In genomic region chr13:44755872-44756271, GRCh38 we compare ENCODE assay signal across 15 cellular contexts.
DNase-seq lines count a peak whose midpoint lies in the region; ATAC-seq and TF ChIP-seq lines count a peak whose summit lies in the region.
"Had no signal": no experiment of that assay in that cellular context is flagged by ENCODE, and none has a peak within 500 bp of the region (broad histone marks: within the 10 kb centered on the region; RNA-seq: fewer than 3 reads in every experiment).

No MANE protein-coding gene starts in this region.

- H3K4me1 ChIP-seq in GM23338 (ENCODE audit: insufficient read depth) (no peaks in the 10 kb centered on the region), smooth muscle cell (ENCODE audit: low read depth) (peaks cover 33% of the 10 kb centered on the region), heart left ventricle (peaks cover 0 to 12% (median 4%) of the 10 kb centered on the region in 12 donors)
- H3K4me1 ChIP-seq: left lung had no signal

- intact Hi-C loops in head of caudate nucleus (cut with DNase I), result no loop called here
- intact Hi-C loops in heart left ventricle (cut with DNase I), result loop anchor here in 1 of 10 donors (10.0 kb wide), 1 partner anchor 51 kb away; no protein-coding TSS in a partner anchor

- H3K4me2 ChIP-seq in GM23338 (no peak overlapping the region), smooth muscle cell (peak overlapping the region; percentile 63)

- H3K36me3 Mint-ChIP-seq in GM23338 (ENCODE audit: low read depth), result no peaks in the 10 kb centered on the region

- no peak for ATAC-seq in GM23338
- ATAC-seq in SK-N-SH treated with all-trans-retinoic acid at 6 μM for 48 hours, result peak; percentile 8; the same call in 2 of the 3 replicates
- no peak for ATAC-seq in GM18502 (IDR thresholded peaks at IDR 0.05; ENCODE audit: poor library complexity, unreplicated experiment)
- ATAC-seq in heart left ventricle, result no peak
- no peak for ATAC-seq in GM21360 (IDR thresholded peaks at IDR 0.05; ENCODE audit: unreplicated experiment)
- ATAC-seq: gastroesophageal sphincter, left lung had no signal

- peak overlapping the region; percentile 24; the same call in 1 of the 2 replicates for H3K27ac Mint-ChIP-seq in GM23338

- WGBS in smooth muscle cell (ENCODE audit: low lambda C conversion rate), result 40% methylated on average over 6 of the region's 6 CpGs
- WGBS in heart left ventricle, 4 donors, result 90 to 96% (median 93%) methylated on average over 6 of the region's 6 CpGs

- H2AFZ ChIP-seq in GM23338, result no peak overlapping the region
- H2AFZ ChIP-seq in smooth muscle cell (ENCODE audit: low read depth), result no peak overlapping the region

- DNase-seq in GM23338 (ENCODE audit: low spot score) (no peak), fibroblast of mammary gland (ENCODE audit: low read depth) (peak; percentile 82), smooth muscle cell (lab: John Stamatoyannopoulos, UW; ENCODE audit: unreplicated experiment) (no peak), head of caudate nucleus (no peak), heart left ventricle (no peak)
- DNase-seq: activated T-cell treated with anti-CD3 and anti-CD28 coated beads, Interleukin-2, amount 50 U/mL, for 4 hours; left lung; MM.1S; NCI-H2227 treated with DMSO at 0.1 percent for 48 hours; RPMI8226 had no signal

- peaks cover 17% of the 10 kb centered on the region; the same call in 2 of the 3 replicates for H3K4me1 Mint-ChIP-seq in GM23338
- H3K4me1 Mint-ChIP-seq: central memory CD8-positive, alpha-beta T cell had no signal

- H4K20me1 ChIP-seq in GM23338 (replicated peaks; ENCODE audit: insufficient read depth) (no peaks in the 10 kb centered on the region), smooth muscle cell (ENCODE audit: low read depth) (no peaks in the 10 kb centered on the region)

- H3K4me3 Mint-ChIP-seq in GM23338, result no peak overlapping the region
- H3K4me3 Mint-ChIP-seq: activated T-cell treated with anti-CD3 and anti-CD28 coated beads, Interleukin-2, amount 50 U/mL, for 4 hours; central memory CD8-positive, alpha-beta T cell had no signal

- H3K79me2 ChIP-seq in GM23338 (replicated peaks; ENCODE audit: insufficient read depth), result no peaks in the 10 kb centered on the region
- no peaks in the 10 kb centered on the region for H3K79me2 ChIP-seq in smooth muscle cell (ENCODE audit: low read depth)

- TF ChIP-seq POLR2A in heart left ventricle (IDR thresholded peaks at IDR 0.05), result no peak

- no peaks in the 10 kb centered on the region for H3K36me3 ChIP-seq in GM23338 (ENCODE audit: insufficient read depth)
- no peaks in the 10 kb centered on the region for H3K36me3 ChIP-seq in smooth muscle cell (ENCODE audit: low read depth)
- no peaks in the 10 kb centered on the region for H3K36me3 ChIP-seq in heart left ventricle
- H3K36me3 ChIP-seq: gastroesophageal sphincter, left lung had no signal

- H3K4me3 ChIP-seq in GM23338 (no peak overlapping the region), fibroblast of mammary gland (ENCODE audit: control insufficient read depth, low read depth, low read length) (no peak overlapping the region), smooth muscle cell (no peak overlapping the region), heart left ventricle (no peak overlapping the region)
- H3K4me3 ChIP-seq: gastroesophageal sphincter, left lung had no signal

- H3K27ac ChIP-seq in GM23338 (ENCODE audit: low read depth) (no peak overlapping the region), smooth muscle cell (ENCODE audit: low read depth) (peak overlapping the region; percentile 97), heart left ventricle (no peak overlapping the region)
- H3K27ac ChIP-seq: gastroesophageal sphincter, left lung had no signal

- no peaks in the 10 kb centered on the region for H3K9me3 Mint-ChIP-seq in GM23338
- H3K9me3 Mint-ChIP-seq: activated T-cell treated with anti-CD3 and anti-CD28 coated beads, Interleukin-2, amount 50 U/mL, for 4 hours; central memory CD8-positive, alpha-beta T cell had no signal

- no peaks in the 10 kb centered on the region for H3K9me2 ChIP-seq in GM23338 (ENCODE audit: insufficient read depth)

- H3K27me3 Mint-ChIP-seq in GM23338 (ENCODE audit: insufficient read depth, low read depth, poor library complexity), result peaks cover 5% of the 10 kb centered on the region
- H3K27me3 Mint-ChIP-seq: central memory CD8-positive, alpha-beta T cell had no signal

- H3K27me3 ChIP-seq in GM23338 (ENCODE audit: insufficient read depth) (no peaks in the 10 kb centered on the region), smooth muscle cell (ENCODE audit: low read depth) (no peaks in the 10 kb centered on the region), heart left ventricle (no peaks in the 10 kb centered on the region)
- H3K27me3 ChIP-seq: gastroesophageal sphincter, left lung had no signal

- H3K9me3 ChIP-seq in smooth muscle cell (replicated peaks; ENCODE audit: low read depth) (no peaks in the 10 kb centered on the region), heart left ventricle (no peaks in the 10 kb centered on the region)
- H3K9me3 ChIP-seq: gastroesophageal sphincter, left lung had no signal

- no peaks in the 10 kb centered on the region for H3F3A ChIP-seq in GM23338 (replicated peaks; ENCODE audit: low read depth)
- H3F3A ChIP-seq in smooth muscle cell (ENCODE audit: low read depth), result peaks cover 26% of the 10 kb centered on the region

- H3K9ac ChIP-seq in smooth muscle cell (ENCODE audit: low read depth), result peak overlapping the region; percentile 6

- TF ChIP-seq CTCF in GM23338 (conservative IDR thresholded peaks at IDR 0.05; ENCODE audit: low read depth in 2 of 2), result no peak
- no peak for TF ChIP-seq CTCF in fibroblast of mammary gland (conservative IDR thresholded peaks at IDR 0.05; ENCODE audit: control insufficient read depth, insufficient read depth, low read depth, low read length)
- TF ChIP-seq CTCF in smooth muscle cell (IDR thresholded peaks at IDR 0.05; ENCODE audit: borderline replicate concordance, insufficient read depth, poor library complexity, severe bottlenecking), result no peak
- no peak for TF ChIP-seq CTCF in heart left ventricle (IDR thresholded peaks at IDR 0.05)

TF ChIP-seq in GM23338, 12 proteins besides CTCF, POLR2A, EP300 and RAD21 (continues in another document):
- no peak for TF ChIP-seq EZH2 (IDR thresholded peaks at IDR 0.05; ENCODE audit: low read depth, unreplicated experiment)
- TF ChIP-seq NANOG (IDR thresholded peaks at IDR 0.05; ENCODE audit: borderline replicate concordance), result no peak
- TF ChIP-seq EZH2phosphoT487 (IDR thresholded peaks at IDR 0.05; ENCODE audit: unreplicated experiment), result no peak
- no peak for TF ChIP-seq CREB1 (CRISPR knock-in tag; IDR thresholded peaks at IDR 0.05; ENCODE audit: low read depth)
- TF ChIP-seq STAT1 (IDR thresholded peaks at IDR 0.05; ENCODE audit: unreplicated experiment), result no peak
- no peak for TF ChIP-seq ZNF331 (CRISPR knock-in tag; IDR thresholded peaks at IDR 0.05; ENCODE audit: low read depth)

TF ChIP-seq in SK-N-SH treated with all-trans-retinoic acid at 6 μM for 48 hours, 23 proteins besides CTCF, POLR2A, EP300 and RAD21:
- TF ChIP-seq PPARA (CRISPR knock-in tag; IDR thresholded peaks at IDR 0.05; ENCODE audit: borderline replicate concordance) (no peak), CSRNP3 (CRISPR knock-in tag; IDR thresholded peaks at IDR 0.05) (no peak), RARB (CRISPR knock-in tag; IDR thresholded peaks at IDR 0.05) (no peak), ARNTL (CRISPR knock-in tag; IDR thresholded peaks at IDR 0.05; ENCODE audit: borderline replicate concordance, low read depth) (no peak), TOX (CRISPR knock-in tag; IDR thresholded peaks at IDR 0.05; ENCODE audit: borderline replicate concordance) (no peak), ZFP30 (CRISPR knock-in tag; IDR thresholded peaks at IDR 0.05) (no peak), ZNF8 (CRISPR knock-in tag; IDR thresholded peaks at IDR 0.05) (no peak), CSDC2 (CRISPR knock-in tag; IDR thresholded peaks at IDR 0.05) (no peak)
